Comparison of ENCODE assay signal across 8 cellular contexts in genomic region chr21:42187976-42188653, GRCh38. TPM values are rescaled to one million over a fixed set of nuclear protein-coding genes. Genes with fewer than 3 reads are reported as not detected.
DNase-seq lines count a peak whose midpoint lies in the region; ATAC-seq and TF ChIP-seq lines count a peak whose summit lies in the region.

No MANE protein-coding gene starts in this region.

- peak; percentile 38 for TF ChIP-seq POLR2A in GM15510 (IDR thresholded peaks at IDR 0.05; ENCODE audit: borderline replicate concordance, extremely low read depth, insufficient read length)

- DNase-seq in OCI-M1 (lab: John Stamatoyannopoulos, UW): peak; percentile 50
- DNase-seq in activated effector memory CD4-positive, alpha-beta T cell treated with anti-CD3 and anti-CD28 coated beads, Interleukin-2, amount 50 U/mL, for 16 hours: peak; percentile 91
- peak; percentile 74 for DNase-seq in medulla oblongata (ENCODE audit: extremely low spot score)
- DNase-seq in stimulated activated naive CD4-positive, alpha-beta T cell treated with Interleukin-2 at 50 U/mL for 16 hours (lab: John Stamatoyannopoulos, UW): peak; percentile 76
- DNase-seq in DMS79 (lab: John Stamatoyannopoulos, UW): no peak
- no peak for DNase-seq in occipital lobe (lab: John Stamatoyannopoulos, UW)

- peak; percentile 98 for ATAC-seq in HG02759 (IDR thresholded peaks at IDR 0.05; ENCODE audit: unreplicated experiment)

RNA-seq across cellular contexts. Expression of gene ABCG1, which starts 30.8 kb away (rescaled TPM):
- total RNA-seq in occipital lobe: 16.1 TPM

Comparison
In these comparisons a context has a peak if more than half of its experiments do, and no peak if none do; other contexts are left out.
1. DNase-seq: peak in OCI-M1 (single experiment), activated effector memory CD4-positive, alpha-beta T cell treated with anti-CD3 and anti-CD28 coated beads, Interleukin-2, amount 50 U/mL, for 16 hours (single experiment), medulla oblongata (single experiment) and stimulated activated naive CD4-positive, alpha-beta T cell treated with Interleukin-2 at 50 U/mL for 16 hours (single experiment); none in DMS79 (single experiment) and occipital lobe (single experiment).